In genomic region chr10:113267616-113268015, GRCh38 we compare ENCODE assay signal across 14 cellular contexts.
"Had no signal": no experiment of that assay in that cellular context is flagged by ENCODE, and none has a peak within 500 bp of the region (broad histone marks: within the 10 kb centered on the region; RNA-seq: fewer than 3 reads in every experiment).

No MANE protein-coding gene starts in this region.

- H3K27me3 ChIP-seq: breast epithelium, tibial nerve had no signal

- H3K27ac ChIP-seq: breast epithelium, dorsolateral prefrontal cortex, tibial nerve had no signal

- ATAC-seq: activated CD8-positive, alpha-beta memory T cell treated with anti-CD3 and anti-CD28 coated beads, Interleukin-2, amount 10 ng/mL, durations not matched to agents 7 days and 5 days; activated naive CD4-positive, alpha-beta T cell treated with anti-CD3 and anti-CD28 coated beads, Interleukin-2, amount 50 U/mL, for 72 hours; right cardiac atrium; stimulated activated effector memory CD8-positive, alpha-beta T cell treated with anti-CD3 and anti-CD28 coated beads, Interleukin-12 subunit alpha, Interleukin-12 subunit beta, amount 100 ng/mL, for 72 hours had no signal

- H3K9me3 Mint-ChIP-seq: activated naive CD4-positive, alpha-beta T cell treated with anti-CD3 and anti-CD28 coated beads, Interleukin-2, amount 50 U/mL, for 72 hours; activated T-cell treated with anti-CD3 and anti-CD28 coated beads, Interleukin-2, amount 50 U/mL, for 24 hours; stimulated activated effector memory CD8-positive, alpha-beta T cell treated with anti-CD3 and anti-CD28 coated beads, Interleukin-12 subunit alpha, Interleukin-12 subunit beta, amount 100 ng/mL, for 72 hours had no signal

- H3K4me1 Mint-ChIP-seq: activated CD8-positive, alpha-beta memory T cell treated with anti-CD3 and anti-CD28 coated beads, Interleukin-2, amount 10 ng/mL, durations not matched to agents 7 days and 5 days; stimulated activated effector memory CD8-positive, alpha-beta T cell treated with anti-CD3 and anti-CD28 coated beads, Interleukin-12 subunit alpha, Interleukin-12 subunit beta, amount 100 ng/mL, for 72 hours had no signal

- H3K4me2 ChIP-seq: smooth muscle cell had no signal

- H3K4me3 Mint-ChIP-seq: activated CD8-positive, alpha-beta memory T cell treated with anti-CD3 and anti-CD28 coated beads, Interleukin-2, amount 10 ng/mL, durations not matched to agents 7 days and 5 days; activated T-cell treated with anti-CD3 and anti-CD28 coated beads, Interleukin-2, amount 50 U/mL, for 24 hours; stimulated activated effector memory CD8-positive, alpha-beta T cell treated with anti-CD3 and anti-CD28 coated beads, Interleukin-12 subunit alpha, Interleukin-12 subunit beta, amount 100 ng/mL, for 72 hours had no signal

- H3K27ac Mint-ChIP-seq: activated CD8-positive, alpha-beta memory T cell treated with anti-CD3 and anti-CD28 coated beads, Interleukin-2, amount 10 ng/mL, durations not matched to agents 7 days and 5 days; activated naive CD4-positive, alpha-beta T cell treated with anti-CD3 and anti-CD28 coated beads, Interleukin-2, amount 50 U/mL, for 72 hours; activated T-cell treated with anti-CD3 and anti-CD28 coated beads, Interleukin-2, amount 50 U/mL, for 24 hours; stimulated activated effector memory CD8-positive, alpha-beta T cell treated with anti-CD3 and anti-CD28 coated beads, Interleukin-12 subunit alpha, Interleukin-12 subunit beta, amount 100 ng/mL, for 72 hours had no signal

- H3K9me3 ChIP-seq: breast epithelium, tibial nerve had no signal

- H3K36me3 Mint-ChIP-seq: activated CD8-positive, alpha-beta memory T cell treated with anti-CD3 and anti-CD28 coated beads, Interleukin-2, amount 10 ng/mL, durations not matched to agents 7 days and 5 days; activated naive CD4-positive, alpha-beta T cell treated with anti-CD3 and anti-CD28 coated beads, Interleukin-2, amount 50 U/mL, for 72 hours; stimulated activated effector memory CD8-positive, alpha-beta T cell treated with anti-CD3 and anti-CD28 coated beads, Interleukin-12 subunit alpha, Interleukin-12 subunit beta, amount 100 ng/mL, for 72 hours had no signal

- DNase-seq: activated CD4-positive, alpha-beta T cell treated with anti-CD3 and anti-CD28 coated beads, Interleukin-2, amount 50 U/mL, for 48 hours; activated CD4-positive, CD25-positive, alpha-beta regulatory T cell treated with anti-CD3 and anti-CD28 coated beads, Interleukin-2, amount 50 U/mL, for 72 hours; activated CD8-positive, alpha-beta memory T cell treated with anti-CD3 and anti-CD28 coated beads, Interleukin-2, amount 10 ng/mL, durations not matched to agents 7 days and 5 days; activated effector memory CD4-positive, alpha-beta T cell treated with anti-CD3 and anti-CD28 coated beads, Interleukin-2, amount 50 U/mL, for 16 hours; activated T-cell treated with anti-CD3 and anti-CD28 coated beads, Interleukin-2, amount 50 U/mL, for 24 hours; dorsolateral prefrontal cortex; hippocampal formation; kidney glomerular epithelial cell; right cardiac atrium had no signal

- H3K36me3 ChIP-seq: breast epithelium, tibial nerve had no signal

- H3K4me1 ChIP-seq: breast epithelium had no signal

- H3K4me3 ChIP-seq: breast epithelium, dorsolateral prefrontal cortex, smooth muscle cell, tibial nerve had no signal
